In genomic region chrX:69759921-69760625, GRCh38 we compare ENCODE assay signal across 20 cellular contexts.
DNase-seq lines count a peak whose midpoint lies in the region; TF ChIP-seq lines count a peak whose summit lies in the region.
"Had no signal": no experiment of that assay in that cellular context is flagged by ENCODE, and none has a peak within 500 bp of the region (broad histone marks: within the 10 kb centered on the region; RNA-seq: fewer than 3 reads in every experiment).

No MANE protein-coding gene starts in this region.

- no peaks in the 10 kb centered on the region for H3K27me3 Mint-ChIP-seq in neural crest cell (ENCODE audit: low read depth)
- H3K27me3 Mint-ChIP-seq: B cell had no signal

- H3K36me3 ChIP-seq in uterus (no peaks in the 10 kb centered on the region), ovary (no peaks in the 10 kb centered on the region)
- H3K36me3 ChIP-seq: Peyer's patch had no signal

- no peak overlapping the region for H3K4me3 Mint-ChIP-seq in neural crest cell
- H3K4me3 Mint-ChIP-seq: B cell, CD14-positive monocyte had no signal

- H3K27ac ChIP-seq in temporal lobe (ENCODE audit: low read depth, low read length) (peak overlapping the region; percentile 75), uterus (no peak overlapping the region), ovary (no peak overlapping the region)
- H3K27ac ChIP-seq: Peyer's patch had no signal

- in situ Hi-C loops in SK-MEL-5 (cut with HindIII; ENCODE audit: low pct_unique_long_range_greater_than_20kb, low sequenced_read_pairs) = no loop called here

- H3K4me3 ChIP-seq in uterus (no peak overlapping the region), ovary (no peak overlapping the region)
- H3K4me3 ChIP-seq: GM12878, Peyer's patch had no signal

- 35 to 59% (median 50%) methylated on average over 1 of the region's 1 CpG for WGBS in ovary, 3 donors

- TF ChIP-seq EP300 in ovary (IDR thresholded peaks at IDR 0.05) = no peak

- no peak for TF ChIP-seq POLR2A in uterus (IDR thresholded peaks at IDR 0.05)
- TF ChIP-seq POLR2A in ovary (IDR thresholded peaks at IDR 0.05) = no peak

- H3K4me1 Mint-ChIP-seq in neural crest cell = peaks cover 6% of the 10 kb centered on the region
- H3K4me1 Mint-ChIP-seq: B cell, CD14-positive monocyte had no signal

- DNase-seq in SK-MEL-5 (ENCODE audit: low read depth, low spot score) (peak; percentile 62), foreskin melanocyte (peak; percentile 25), neural crest cell (ENCODE audit: low read depth, low spot score) (no peak), uterus (no peak), hepatic stellate cell (ENCODE audit: low spot score) (no peak), ovary (no peak)
- DNase-seq: DMS 273 treated with DMSO at 0.1 percent for 48 hours, DMS79 treated with DMSO at 0.1 percent for 48 hours, H7, Karpas-422, MV-4-11, NCI-H1105 treated with DMSO at 0.1 percent for 48 hours, NCI-H2029 treated with DMSO at 0.1 percent for 48 hours, NCI-H2171, NCI-H526, Peyer's patch had no signal

- TF ChIP-seq CTCF in neural crest cell (conservative IDR thresholded peaks at IDR 0.05) (no peak), uterus (IDR thresholded peaks at IDR 0.05) (no peak), ovary (IDR thresholded peaks at IDR 0.05) (no peak)

- H3K9me3 ChIP-seq in uterus = no peaks in the 10 kb centered on the region
- no peaks in the 10 kb centered on the region for H3K9me3 ChIP-seq in ovary
- H3K9me3 ChIP-seq: Peyer's patch had no signal

- H3K9me3 Mint-ChIP-seq in neural crest cell = peaks cover 2% of the 10 kb centered on the region

- H3K4me1 ChIP-seq in uterus = no peaks in the 10 kb centered on the region
- H3K4me1 ChIP-seq in ovary (ENCODE audit: insufficient read depth) = no peaks in the 10 kb centered on the region
- H3K4me1 ChIP-seq: Peyer's patch had no signal

- no peaks in the 10 kb centered on the region for H3K36me3 Mint-ChIP-seq in neural crest cell (ENCODE audit: low read depth)
- H3K36me3 Mint-ChIP-seq: CD14-positive monocyte had no signal

- intact Hi-C loops in uterus (cut with DNase I; ENCODE audit: low total_unique reads) (no loop called here), ovary (cut with DNase I) (loop anchor here in 1 of 4 donors (2.0 kb wide), 1 partner anchor 43 kb away; no protein-coding TSS in a partner anchor)

- H3K27ac Mint-ChIP-seq in neural crest cell (ENCODE audit: unreplicated experiment) = peak overlapping the region; percentile 53
- H3K27ac Mint-ChIP-seq: B cell, CD14-positive monocyte had no signal

- H3K27me3 ChIP-seq in uterus = no peaks in the 10 kb centered on the region
- H3K27me3 ChIP-seq in ovary = no peaks in the 10 kb centered on the region
- H3K27me3 ChIP-seq: Peyer's patch had no signal

Comparison
In these comparisons a context has a peak if more than half of its experiments do, and no peak if none do; other contexts are left out.
1. DNase-seq: peak in SK-MEL-5 (single experiment) and foreskin melanocyte (single experiment); none in neural crest cell (single experiment), uterus (0 of 2), hepatic stellate cell (single experiment) and ovary (0 of 5).